Comparison of ENCODE assay signal across 8 cellular contexts in the genomic region with DNA sequence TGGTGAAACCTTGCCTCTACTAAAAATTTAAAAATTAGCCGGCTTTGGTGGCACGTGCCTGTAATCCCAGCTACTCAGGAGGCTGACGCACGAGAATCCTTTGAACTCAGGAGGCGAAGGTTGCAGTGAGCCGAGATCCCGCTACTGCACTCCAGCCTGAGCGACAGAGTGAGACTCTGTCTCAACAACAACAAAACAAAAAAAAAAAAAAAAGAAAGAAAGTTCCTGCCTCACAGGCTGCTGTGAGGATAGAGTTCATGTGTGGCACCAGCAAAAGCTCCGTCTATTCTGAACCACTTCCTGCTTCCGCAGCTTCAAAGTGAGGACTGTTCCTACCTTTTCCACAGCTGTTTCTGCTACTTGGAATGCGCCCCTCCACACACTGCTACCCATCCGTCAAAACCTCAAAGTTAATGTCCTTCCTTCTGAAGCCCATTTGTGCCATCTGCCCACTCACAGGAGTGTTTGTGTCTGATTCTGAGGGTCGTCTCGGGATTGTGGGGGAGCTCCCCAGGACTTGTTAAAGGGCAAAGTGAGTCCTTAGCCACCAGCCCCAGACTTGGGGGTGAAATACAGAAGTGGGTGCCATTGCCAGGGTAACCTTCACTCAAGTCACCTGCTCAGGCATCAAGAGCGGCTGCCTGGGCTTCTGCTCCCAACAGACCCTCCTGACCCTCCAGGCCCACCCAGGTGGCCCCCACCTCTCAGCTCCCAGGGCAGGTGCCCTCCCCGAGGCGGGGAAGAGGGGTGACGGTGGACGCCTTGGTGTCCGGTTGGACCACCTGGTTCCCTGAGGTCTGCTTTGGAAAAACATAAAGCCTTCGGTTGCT.
DNase-seq lines count a peak whose midpoint lies in the region; ATAC-seq lines count a peak whose summit lies in the region.
"Had no signal": no experiment of that assay in that cellular context is flagged by ENCODE, and none has a peak within 500 bp of the region (broad histone marks: within the 10 kb centered on the region; RNA-seq: fewer than 3 reads in every experiment).

No MANE protein-coding gene starts in this region.

- H3K4me3 ChIP-seq in effector memory CD4-positive, alpha-beta T cell (ENCODE audit: insufficient read depth, low read depth, low read length, poor library complexity, severe bottlenecking), result peak overlapping the region; percentile 41

- H3K27me3 Mint-ChIP-seq in T-helper 2 cell treated with Interferon-gamma antibody and Interleukin-4, amounts not matched to agents 5 μg/mL and 100 μg/mL, for 36 hours (ENCODE audit: low read depth), result no peaks in the 10 kb centered on the region
- no peaks in the 10 kb centered on the region for H3K27me3 Mint-ChIP-seq in stimulated activated naive B cell treated with anti-CD40 and anti-IgM and Interleukin-4, amounts not matched to agents 10 μg/mL and 1 μg/mL and 100 μg/mL, for 72 hours

- H3K36me3 ChIP-seq in effector memory CD4-positive, alpha-beta T cell (ENCODE audit: control insufficient read depth, insufficient read depth, low read length), result no peaks in the 10 kb centered on the region

- H3K9me3 ChIP-seq in effector memory CD4-positive, alpha-beta T cell (ENCODE audit: control insufficient read depth, low read length), result no peaks in the 10 kb centered on the region

- peaks cover 12% of the 10 kb centered on the region for H3K36me3 Mint-ChIP-seq in T-helper 2 cell treated with Interferon-gamma antibody and Interleukin-4, amounts not matched to agents 5 μg/mL and 100 μg/mL, for 36 hours (ENCODE audit: low read depth)
- peaks cover 35 to 44% of the 10 kb centered on the region in 2 donors for H3K36me3 Mint-ChIP-seq in stimulated activated naive B cell treated with anti-CD40 and anti-IgM and Interleukin-4, amounts not matched to agents 10 μg/mL and 1 μg/mL and 100 μg/mL, for 72 hours

- peak overlapping the region; percentile 87 for H3K27ac Mint-ChIP-seq in T-helper 2 cell treated with Interferon-gamma antibody and Interleukin-4, amounts not matched to agents 5 μg/mL and 100 μg/mL, for 36 hours
- H3K27ac Mint-ChIP-seq in stimulated activated naive B cell treated with anti-CD40 and anti-IgM and Interleukin-4, amounts not matched to agents 10 μg/mL and 1 μg/mL and 100 μg/mL, for 72 hours, result peak overlapping the region; percentile 92

- ATAC-seq in stimulated activated naive B cell treated with anti-CD40 and anti-IgM and Interleukin-4, amounts not matched to agents 10 μg/mL and 1 μg/mL and 100 μg/mL, for 72 hours (replicated peaks), result no peak

- DNase-seq in KBM-7 (peak; percentile 57), C1 segment of cervical spinal cord (lab: John Stamatoyannopoulos, UW) (no peak), D341Med (ENCODE audit: low spot score) (no peak), NCI-H2029 treated with DMSO at 0.1 percent for 48 hours (lab: John Stamatoyannopoulos, UW) (no peak)
- DNase-seq in T-helper 2 cell treated with Interferon-gamma antibody and Interleukin-4, amounts not matched to agents 5 μg/mL and 100 μg/mL, for 36 hours (ENCODE audit: low spot score), result no peak
- peak in 2 of 3 donors; percentile 36 to 51 for DNase-seq in effector memory CD4-positive, alpha-beta T cell
- DNase-seq in stimulated activated naive B cell treated with anti-CD40 and anti-IgM and Interleukin-4, amounts not matched to agents 10 μg/mL and 1 μg/mL and 100 μg/mL, for 72 hours, result no peak
- DNase-seq: NCI-H526 had no signal

- H3K27me3 ChIP-seq in effector memory CD4-positive, alpha-beta T cell (replicated peaks; ENCODE audit: control insufficient read depth, insufficient read depth, low read length, poor library complexity, severe bottlenecking), result no peaks in the 10 kb centered on the region

- in situ Hi-C loops in KBM-7 (cut with MboI; ENCODE audit: low pct_unique_long_range_greater_than_20kb, low sequenced_read_pairs), result no loop called here

- H3K4me3 Mint-ChIP-seq in T-helper 2 cell treated with Interferon-gamma antibody and Interleukin-4, amounts not matched to agents 5 μg/mL and 100 μg/mL, for 36 hours, result peak overlapping the region; percentile 100
- H3K4me3 Mint-ChIP-seq in stimulated activated naive B cell treated with anti-CD40 and anti-IgM and Interleukin-4, amounts not matched to agents 10 μg/mL and 1 μg/mL and 100 μg/mL, for 72 hours, result peak overlapping the region; percentile 90 to 100

- H3K27ac ChIP-seq in effector memory CD4-positive, alpha-beta T cell (ENCODE audit: insufficient read depth, low read length, poor library complexity, severe bottlenecking), result peak overlapping the region; percentile 78

- peaks cover 40% of the 10 kb centered on the region for H3K4me1 ChIP-seq in effector memory CD4-positive, alpha-beta T cell (ENCODE audit: control insufficient read depth, insufficient read depth, low read length, poor library complexity, severe bottlenecking)

- H3K9me3 Mint-ChIP-seq in T-helper 2 cell treated with Interferon-gamma antibody and Interleukin-4, amounts not matched to agents 5 μg/mL and 100 μg/mL, for 36 hours, result no peaks in the 10 kb centered on the region
- no peaks in the 10 kb centered on the region for H3K9me3 Mint-ChIP-seq in stimulated activated naive B cell treated with anti-CD40 and anti-IgM and Interleukin-4, amounts not matched to agents 10 μg/mL and 1 μg/mL and 100 μg/mL, for 72 hours

- H3K4me1 Mint-ChIP-seq in T-helper 2 cell treated with Interferon-gamma antibody and Interleukin-4, amounts not matched to agents 5 μg/mL and 100 μg/mL, for 36 hours (ENCODE audit: low read depth), result peaks cover 34% of the 10 kb centered on the region
- peaks cover 48 to 72% of the 10 kb centered on the region in 2 donors for H3K4me1 Mint-ChIP-seq in stimulated activated naive B cell treated with anti-CD40 and anti-IgM and Interleukin-4, amounts not matched to agents 10 μg/mL and 1 μg/mL and 100 μg/mL, for 72 hours

Comparison
In these comparisons a context has a peak if more than half of its experiments do, and no peak if none do; other contexts are left out.
1. DNase-seq: peak in KBM-7 (single experiment) and effector memory CD4-positive, alpha-beta T cell (2 of 3); none in T-helper 2 cell treated with Interferon-gamma antibody and Interleukin-4, amounts not matched to agents 5 μg/mL and 100 μg/mL, for 36 hours (single experiment), stimulated activated naive B cell treated with anti-CD40 and anti-IgM and Interleukin-4, amounts not matched to agents 10 μg/mL and 1 μg/mL and 100 μg/mL, for 72 hours (single experiment), C1 segment of cervical spinal cord (0 of 14), D341Med (single experiment) and NCI-H2029 treated with DMSO at 0.1 percent for 48 hours (single experiment).